ENCODE assay signal across 23 cellular contexts in genomic region chr19:51083181-51083580, GRCh38. TPM values are rescaled to one million over a fixed set of nuclear protein-coding genes. Genes with fewer than 3 reads are reported as not detected.
DNase-seq lines count a peak whose midpoint lies in the region; ATAC-seq and TF ChIP-seq lines count a peak whose summit lies in the region.
"Had no signal": no experiment of that assay in that cellular context is flagged by ENCODE, and none has a peak within 500 bp of the region (broad histone marks: within the 10 kb centered on the region; RNA-seq: fewer than 3 reads in every experiment).

No MANE protein-coding gene starts in this region.

- H3K36me3 Mint-ChIP-seq in activated naive CD8-positive, alpha-beta T cell treated with anti-CD3 and anti-CD28 coated beads for 36 hours, result no peaks in the 10 kb centered on the region
- H3K36me3 Mint-ChIP-seq in activated naive CD8-positive, alpha-beta T cell treated with anti-CD3 and anti-CD28 coated beads, Interleukin-2, amount 50 U/mL, for 24 hours (ENCODE audit: low read depth), result peaks cover 2% of the 10 kb centered on the region
- no peaks in the 10 kb centered on the region for H3K36me3 Mint-ChIP-seq in endothelial cell (ENCODE audit: low read depth, unreplicated experiment)
- H3K36me3 Mint-ChIP-seq: CD8-positive, alpha-beta T cell had no signal

- H3K9me2 ChIP-seq in OCI-LY7 (ENCODE audit: insufficient read depth, low read length), result no peaks in the 10 kb centered on the region

- CTCF ChIA-PET in OCI-LY7 (lab: Charles Lee; ENCODE audit: unreplicated experiment), result no interaction called here

- H3K36me3 ChIP-seq in OCI-LY7 (ENCODE audit: insufficient read depth, low read length), result no peaks in the 10 kb centered on the region

- TF ChIP-seq CTCF in endothelial cell (IDR thresholded peaks at IDR 0.05; ENCODE audit: unreplicated experiment), result no peak
- no peak for TF ChIP-seq CTCF in OCI-LY7 (conservative IDR thresholded peaks at IDR 0.05; ENCODE audit: low read length)

- H4K20me1 ChIP-seq in OCI-LY7 (ENCODE audit: insufficient read depth, low read length), result no peaks in the 10 kb centered on the region

- intact Hi-C loops in OCI-LY7 (cut with micrococcal nuclease; ENCODE audit: unreplicated experiment), result no loop called here

- H3K4me3 ChIP-seq in OCI-LY7 (ENCODE audit: low read depth, low read length, poor library complexity, severe bottlenecking), result no peak overlapping the region
- H3K4me3 ChIP-seq: BLaER1, GM12878, GM23338 had no signal

- peak overlapping the region; percentile 7 for H3K4me3 Mint-ChIP-seq in activated naive CD8-positive, alpha-beta T cell treated with anti-CD3 and anti-CD28 coated beads for 36 hours
- no peak overlapping the region for H3K4me3 Mint-ChIP-seq in activated naive CD8-positive, alpha-beta T cell treated with anti-CD3 and anti-CD28 coated beads, Interleukin-2, amount 50 U/mL, for 24 hours
- peak overlapping the region; percentile 35 for H3K4me3 Mint-ChIP-seq in endothelial cell (ENCODE audit: unreplicated experiment)
- H3K4me3 Mint-ChIP-seq: B cell; CD4-positive, CD25-positive, alpha-beta regulatory T cell; CD8-positive, alpha-beta T cell; GM23338; H9; HFFc6 had no signal

- no peaks in the 10 kb centered on the region for H3K4me1 Mint-ChIP-seq in activated naive CD8-positive, alpha-beta T cell treated with anti-CD3 and anti-CD28 coated beads for 36 hours
- no peaks in the 10 kb centered on the region for H3K4me1 Mint-ChIP-seq in activated naive CD8-positive, alpha-beta T cell treated with anti-CD3 and anti-CD28 coated beads, Interleukin-2, amount 50 U/mL, for 24 hours
- no peaks in the 10 kb centered on the region for H3K4me1 Mint-ChIP-seq in endothelial cell (ENCODE audit: unreplicated experiment)
- H3K4me1 Mint-ChIP-seq: B cell had no signal

- H3K27ac Mint-ChIP-seq in activated naive CD8-positive, alpha-beta T cell treated with anti-CD3 and anti-CD28 coated beads for 36 hours, result no peak overlapping the region
- no peak overlapping the region for H3K27ac Mint-ChIP-seq in activated naive CD8-positive, alpha-beta T cell treated with anti-CD3 and anti-CD28 coated beads, Interleukin-2, amount 50 U/mL, for 24 hours
- H3K27ac Mint-ChIP-seq in endothelial cell (ENCODE audit: unreplicated experiment), result no peak overlapping the region
- H3K27ac Mint-ChIP-seq: B cell; CD8-positive, alpha-beta T cell; GM23338; H9; HFFc6 had no signal

- H3K9me3 Mint-ChIP-seq in activated naive CD8-positive, alpha-beta T cell treated with anti-CD3 and anti-CD28 coated beads for 36 hours, result no peaks in the 10 kb centered on the region
- H3K9me3 Mint-ChIP-seq in activated naive CD8-positive, alpha-beta T cell treated with anti-CD3 and anti-CD28 coated beads, Interleukin-2, amount 50 U/mL, for 24 hours, result no peaks in the 10 kb centered on the region
- H3K9me3 Mint-ChIP-seq in endothelial cell (ENCODE audit: unreplicated experiment), result no peaks in the 10 kb centered on the region
- H3K9me3 Mint-ChIP-seq: CD8-positive, alpha-beta T cell; GM23338; H9 had no signal

- H3K4me2 ChIP-seq in OCI-LY7 (ENCODE audit: low read length), result no peak overlapping the region
- H3K4me2 ChIP-seq: BLaER1, GM23338 had no signal

- no peak overlapping the region for H2AFZ ChIP-seq in OCI-LY7 (ENCODE audit: low read length)
- H2AFZ ChIP-seq: GM23338 had no signal

- no peaks in the 10 kb centered on the region for H3K9me3 ChIP-seq in OCI-LY7 (ENCODE audit: low read length)
- H3K9me3 ChIP-seq: BLaER1 had no signal

- no peaks in the 10 kb centered on the region for H3K79me2 ChIP-seq in OCI-LY7 (ENCODE audit: insufficient read depth, low read depth, low read length)

- POLR2A ChIA-PET in OCI-LY7 (lab: Charles Lee), result no interaction called here

- no peak for ATAC-seq in activated naive CD8-positive, alpha-beta T cell treated with anti-CD3 and anti-CD28 coated beads, Interleukin-2, amount 50 U/mL, for 24 hours
- ATAC-seq: CD8-positive, alpha-beta T cell; GM12878; HCT116 had no signal

- DNase-seq in DMS53 (lab: John Stamatoyannopoulos, UW), result peak; percentile 20
- no peak for DNase-seq in DMS53 treated with DMSO at 0.1 percent for 48 hours (lab: John Stamatoyannopoulos, UW; ENCODE audit: unreplicated experiment)
- no peak for DNase-seq in activated naive CD8-positive, alpha-beta T cell treated with anti-CD3 and anti-CD28 coated beads for 36 hours
- DNase-seq in activated naive CD8-positive, alpha-beta T cell treated with anti-CD3 and anti-CD28 coated beads, Interleukin-2, amount 50 U/mL, for 24 hours, result no peak
- DNase-seq in endothelial cell (ENCODE audit: low spot score), result no peak
- DNase-seq in LoVo (ENCODE audit: low spot score), result no peak
- no peak for DNase-seq in OCI-LY7 (ENCODE audit: low spot score)
- DNase-seq: CD4-positive, CD25-positive, alpha-beta regulatory T cell; CD8-positive, alpha-beta T cell; DMS 273 treated with DMSO at 0.1 percent for 48 hours; DMS79; EL; GDM1; H9; HFFc6 had no signal

- no TSS peak for BruUV-seq in OCI-LY7 (replicated peaks; lab: Mats Ljungman, UMichigan)

- H3K4me1 ChIP-seq in OCI-LY7 (ENCODE audit: insufficient read depth, low read length, poor library complexity, severe bottlenecking), result no peaks in the 10 kb centered on the region

- H3K27me3 Mint-ChIP-seq in activated naive CD8-positive, alpha-beta T cell treated with anti-CD3 and anti-CD28 coated beads for 36 hours, result peaks cover 7% of the 10 kb centered on the region
- H3K27me3 Mint-ChIP-seq in activated naive CD8-positive, alpha-beta T cell treated with anti-CD3 and anti-CD28 coated beads, Interleukin-2, amount 50 U/mL, for 24 hours, result peaks cover 6% of the 10 kb centered on the region
- peaks cover 11% of the 10 kb centered on the region for H3K27me3 Mint-ChIP-seq in endothelial cell (ENCODE audit: unreplicated experiment)

- H3K27ac ChIP-seq in OCI-LY7 (ENCODE audit: low read depth, low read length, poor library complexity, severe bottlenecking), result no peak overlapping the region
- H3K27ac ChIP-seq: 22Rv1, BLaER1, C4-2B had no signal

RNA-seq across cellular contexts. Expression of gene KLK14, which starts 0.5 kb away (rescaled TPM):
- under 1 TPM; 0.30 to 0.31 TPM for total RNA-seq in activated naive CD8-positive, alpha-beta T cell treated with anti-CD3 and anti-CD28 coated beads for 36 hours
- total RNA-seq in endothelial cell (ENCODE audit: unreplicated experiment) (not detected), OCI-LY7 (2022) (0.84 and 0.89 TPM in 2 replicates)
- not detected in 2 replicates for total RNA-seq in OCI-LY7 (2014; rRNA removed; shearing (Covaris generic))
- total RNA-seq: CD8-positive, alpha-beta T cell; GM12878; GM23338; H4 had no signal

RNA-seq across cellular contexts. Expression of gene KLK13, which starts 18.3 kb away (rescaled TPM):
- not detected for total RNA-seq in activated naive CD8-positive, alpha-beta T cell treated with anti-CD3 and anti-CD28 coated beads for 36 hours
- 0.67 TPM for total RNA-seq in endothelial cell (ENCODE audit: unreplicated experiment)
- total RNA-seq in OCI-LY7 (2014; rRNA removed; shearing (Covaris generic)), result not detected in 2 replicates
- total RNA-seq in OCI-LY7 (2022), result not detected in 2 replicates
- total RNA-seq: B cell; CD4-positive, CD25-positive, alpha-beta regulatory T cell; CD8-positive, alpha-beta T cell; GM12878; H4; HFFc6 had no signal

RNA-seq across cellular contexts. Expression of gene CTU1, which starts 25.0 kb away (rescaled TPM):
- 10 to 100 TPM; 10.9 to 11.4 TPM for total RNA-seq in activated naive CD8-positive, alpha-beta T cell treated with anti-CD3 and anti-CD28 coated beads for 36 hours
- total RNA-seq in endothelial cell (ENCODE audit: unreplicated experiment) (5.4 TPM), OCI-LY7 (2022) (6.9 and 8.3 TPM in 2 replicates)
- 9.6 and 13.3 TPM in 2 replicates for total RNA-seq in OCI-LY7 (2014; rRNA removed; shearing (Covaris generic))

RNA-seq across cellular contexts. Expression of gene SIGLEC9, which starts 41.5 kb away (rescaled TPM):
- total RNA-seq in activated naive CD8-positive, alpha-beta T cell treated with anti-CD3 and anti-CD28 coated beads for 36 hours, result 1 to 10 TPM; 1.3 to 1.6 TPM
- total RNA-seq in endothelial cell (ENCODE audit: unreplicated experiment), result 0.82 TPM
- total RNA-seq in OCI-LY7 (2014; rRNA removed; shearing (Covaris generic)), result not detected in 2 replicates
- not detected in 2 replicates for total RNA-seq in OCI-LY7 (2022)
- total RNA-seq: B cell, GM12878, GM23338, H4, H9, HFFc6 had no signal

RNA-seq across cellular contexts. Expression of gene KLK12, which starts 48.4 kb away (rescaled TPM):
- not detected for total RNA-seq in activated naive CD8-positive, alpha-beta T cell treated with anti-CD3 and anti-CD28 coated beads for 36 hours
- total RNA-seq in endothelial cell (ENCODE audit: unreplicated experiment) (not detected), OCI-LY7 (2022) (not detected in 2 replicates)
- not detected in 2 replicates for total RNA-seq in OCI-LY7 (2014; rRNA removed; shearing (Covaris generic))
- total RNA-seq: B cell; CD4-positive, CD25-positive, alpha-beta regulatory T cell; CD8-positive, alpha-beta T cell; GM12878; GM23338; H4; H9; HFFc6 had no signal
